ENCODE assay signal across 1 cellular context in genomic region chr3:37833790-37834189, GRCh38.
TF ChIP-seq lines count a peak whose summit lies in the region.

No MANE protein-coding gene starts in this region.

TF ChIP-seq in GM23338, 12 proteins besides CTCF, POLR2A, EP300 and RAD21 (continued from another document):
- TF ChIP-seq ZNF331 (CRISPR knock-in tag; IDR thresholded peaks at IDR 0.05; ENCODE audit: low read depth): no peak
- no peak for TF ChIP-seq EZH2phosphoT487 (IDR thresholded peaks at IDR 0.05; ENCODE audit: unreplicated experiment)
- no peak for TF ChIP-seq REST (IDR thresholded peaks at IDR 0.05; ENCODE audit: unreplicated experiment)
- TF ChIP-seq EZH2 (IDR thresholded peaks at IDR 0.05; ENCODE audit: low read depth, unreplicated experiment): no peak
- TF ChIP-seq ETS1 (IDR thresholded peaks at IDR 0.05): no peak
